ENCODE assay signal across 17 cellular contexts in the genomic region with DNA sequence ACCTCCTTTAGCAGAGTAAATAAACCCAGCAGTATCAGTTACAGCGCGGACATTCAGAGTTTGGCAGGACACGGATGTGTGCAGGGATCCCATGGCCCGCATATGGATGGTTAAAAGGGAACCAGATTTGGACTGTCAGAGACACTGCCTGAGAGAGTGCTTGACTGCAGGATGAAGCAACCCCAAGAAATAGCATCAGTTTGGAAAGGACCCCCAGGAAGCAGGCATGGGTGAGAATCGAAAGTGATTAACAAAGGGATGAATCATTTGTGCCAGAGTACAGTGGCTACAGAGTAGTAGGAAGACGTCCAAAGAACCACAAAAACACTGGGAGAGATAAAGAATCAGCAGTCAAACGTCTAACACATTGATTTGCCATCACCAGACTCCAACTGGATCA. TPM values are rescaled to one million over a fixed set of nuclear protein-coding genes. Genes with fewer than 3 reads are reported as not detected.
DNase-seq lines count a peak whose midpoint lies in the region; ATAC-seq, FAIRE-seq and TF ChIP-seq lines count a peak whose summit lies in the region.
"Had no signal": no experiment of that assay in that cellular context is flagged by ENCODE, and none has a peak within 500 bp of the region (broad histone marks: within the 10 kb centered on the region; RNA-seq: fewer than 3 reads in every experiment).

No MANE protein-coding gene starts in this region.

- no peak overlapping the region for H3K9ac ChIP-seq in H1 (replicated peaks in 1 of 4; ENCODE audit: extremely low read depth in 1 of 4, low read depth in 3 of 4, low read length in 3 of 4)
- no peak overlapping the region for H3K9ac ChIP-seq in trophoblast cell (ENCODE audit: low read length)

- H2BK20ac ChIP-seq in H1 (ENCODE audit: low read length): no peak overlapping the region

- H4K8ac ChIP-seq in H1 (ENCODE audit: extremely low read depth, insufficient read depth, low read length) (no peak overlapping the region), trophoblast cell (ENCODE audit: low read depth, low read length) (no peak overlapping the region)

- ATAC-seq in left lobe of liver (peak; percentile 39), upper lobe of left lung (ENCODE audit: low FRiP score in 2 of 2) (peak; percentile 19 to 48), GM18870 (IDR thresholded peaks at IDR 0.05; ENCODE audit: unreplicated experiment) (no peak)
- ATAC-seq: activated CD4-positive, CD25-positive, alpha-beta regulatory T cell treated with anti-CD3 and anti-CD28 coated beads, Interleukin-2, amount 50 U/mL, for 24 hours had no signal

- no peaks in the 10 kb centered on the region for H3K36me3 ChIP-seq in MG63
- no peaks in the 10 kb centered on the region for H3K36me3 ChIP-seq in H1 (ENCODE audit: control insufficient read depth in 2 of 4, insufficient read depth in 4 of 4, low read length in 3 of 4)
- H3K36me3 ChIP-seq in upper lobe of left lung: no peaks in the 10 kb centered on the region
- H3K36me3 ChIP-seq in vagina: no peaks in the 10 kb centered on the region
- H3K36me3 ChIP-seq in trophoblast cell (ENCODE audit: control insufficient read depth in 1 of 2, insufficient read depth in 2 of 2, low read length in 2 of 2): no peaks in the 10 kb centered on the region
- H3K36me3 ChIP-seq: esophagus squamous epithelium had no signal

- no peaks in the 10 kb centered on the region for H3K79me1 ChIP-seq in H1 (ENCODE audit: low read depth, low read length)
- H3K79me1 ChIP-seq in trophoblast cell (ENCODE audit: low read length): no peaks in the 10 kb centered on the region

- H3K79me2 ChIP-seq in H1 (ENCODE audit: control insufficient read depth in 1 of 2, insufficient read depth in 2 of 2, low read length in 2 of 2): no peaks in the 10 kb centered on the region
- no peaks in the 10 kb centered on the region for H3K79me2 ChIP-seq in trophoblast cell (ENCODE audit: control insufficient read depth, insufficient read depth, low read length, poor library complexity)

- no peak overlapping the region for H2BK15ac ChIP-seq in H1 (ENCODE audit: low read length)

- intact Hi-C loops in vagina (cut with DNase I): loop anchor here (5.0 kb wide), 1 partner anchor 77 kb away; no protein-coding TSS in a partner anchor

- H2BK12ac ChIP-seq in H1 (ENCODE audit: low read depth, low read length) (no peak overlapping the region), trophoblast cell (ENCODE audit: low read length) (no peak overlapping the region)

- no peaks in the 10 kb centered on the region for H4K20me1 ChIP-seq in H1 (replicated peaks in 1 of 2; ENCODE audit: control insufficient read depth in 1 of 2, insufficient read depth in 2 of 2, low read length in 2 of 2)

- peak overlapping the region; percentile 29 to 30 for H3K4me2 ChIP-seq in H1 (ENCODE audit: insufficient read depth in 1 of 2, low read depth in 2 of 2, low read length in 2 of 2)
- H3K4me2 ChIP-seq in trophoblast cell (ENCODE audit: low read length): no peak overlapping the region

- no peak overlapping the region for H3K27ac Mint-ChIP-seq in nephron progenitor cell
- H3K27ac Mint-ChIP-seq: activated T-helper 1 cell treated with anti-CD3 and anti-CD28 coated beads, Interleukin-12 subunit alpha, Interleukin-12 subunit beta, Interleukin-2, Interleukin-4 antibody, amounts not matched to agents 30 ng/mL and 10 ng/mL and 1 ng/mL, durations not matched to agents 14 hours and 24 hours and 36 hours; stimulated activated naive CD8-positive, alpha-beta T cell treated with anti-CD3 and anti-CD28 coated beads, Interleukin-15, Interleukin-2, amounts not matched to agents 100 ng/mL and 50 ng/mL, for 24 hours had no signal

- peaks cover 10% of the 10 kb centered on the region for H3K9me3 Mint-ChIP-seq in nephron progenitor cell
- H3K9me3 Mint-ChIP-seq: activated T-helper 1 cell treated with anti-CD3 and anti-CD28 coated beads, Interleukin-12 subunit alpha, Interleukin-12 subunit beta, Interleukin-2, Interleukin-4 antibody, amounts not matched to agents 30 ng/mL and 10 ng/mL and 1 ng/mL, durations not matched to agents 14 hours and 24 hours and 36 hours; stimulated activated naive CD8-positive, alpha-beta T cell treated with anti-CD3 and anti-CD28 coated beads, Interleukin-15, Interleukin-2, amounts not matched to agents 100 ng/mL and 50 ng/mL, for 24 hours had no signal

- TF ChIP-seq RAD21 in H1 (IDR thresholded peaks at IDR 0.05 in 1 of 2, conservative IDR thresholded peaks at IDR 0.05 in 1 of 2; ENCODE audit: low read depth in 2 of 2, low read length in 2 of 2): no peak

- no peak overlapping the region for H3K56ac ChIP-seq in H1 (replicated peaks; ENCODE audit: insufficient read length, low read depth, low read length)

- H2BK5ac ChIP-seq in H1 (ENCODE audit: low read depth, low read length) (no peak overlapping the region), trophoblast cell (ENCODE audit: low read depth, low read length, poor library complexity) (no peak overlapping the region)

- H3K23ac ChIP-seq in H1 (ENCODE audit: insufficient read length) (no peak overlapping the region), trophoblast cell (ENCODE audit: low read length) (no peak overlapping the region)

- peaks cover 3% of the 10 kb centered on the region for H3K27me3 Mint-ChIP-seq in nephron progenitor cell (ENCODE audit: low read depth, poor library complexity)

- POLR2A ChIA-PET in H1 (lab: Charles Lee; ENCODE audit: partially characterized antibody): no interaction called here

- H2BK120ac ChIP-seq in H1 (replicated peaks; ENCODE audit: low read depth, low read length) (no peak overlapping the region), trophoblast cell (ENCODE audit: insufficient read depth, low read length, poor library complexity) (no peak overlapping the region)

- no peak overlapping the region for H3K4me3 Mint-ChIP-seq in nephron progenitor cell
- H3K4me3 Mint-ChIP-seq: activated T-helper 1 cell treated with anti-CD3 and anti-CD28 coated beads, Interleukin-12 subunit alpha, Interleukin-12 subunit beta, Interleukin-2, Interleukin-4 antibody, amounts not matched to agents 30 ng/mL and 10 ng/mL and 1 ng/mL, durations not matched to agents 14 hours and 24 hours and 36 hours; stimulated activated naive CD8-positive, alpha-beta T cell treated with anti-CD3 and anti-CD28 coated beads, Interleukin-15, Interleukin-2, amounts not matched to agents 100 ng/mL and 50 ng/mL, for 24 hours had no signal

- no peak for FAIRE-seq in H1 (lab: Jason Lieb, UNC)

- H3K27me3 ChIP-seq in MG63: no peaks in the 10 kb centered on the region
- H3K27me3 ChIP-seq in H1 (replicated peaks in 1 of 4; ENCODE audit: control insufficient read depth in 3 of 4, extremely low read depth in 1 of 4, insufficient read depth in 3 of 4, low read length in 3 of 4): peaks cover 0 to 2% (median 0%) of the 10 kb centered on the region in 4 experiments; a peak in 3 of 7 replicates
- no peaks in the 10 kb centered on the region for H3K27me3 ChIP-seq in upper lobe of left lung
- no peaks in the 10 kb centered on the region for H3K27me3 ChIP-seq in vagina
- H3K27me3 ChIP-seq in trophoblast cell (ENCODE audit: insufficient read depth, low read length): no peaks in the 10 kb centered on the region
- H3K27me3 ChIP-seq: esophagus squamous epithelium had no signal

- H2AK5ac ChIP-seq in H1 (ENCODE audit: low read depth, low read length) (no peak overlapping the region), trophoblast cell (ENCODE audit: low read length) (no peak overlapping the region)

- CTCF ChIA-PET in H1 (lab: Charles Lee; ENCODE audit: partially characterized antibody): interaction anchor here (1.0 to 1.9 kb wide), 2 partner anchors 8 to 10 kb away, joined by 7 to 10 read pairs; no protein-coding TSS in a partner anchor

- TF ChIP-seq EP300 in H1 (IDR thresholded peaks at IDR 0.05; ENCODE audit: borderline replicate concordance in 1 of 2, low read depth in 2 of 2, low read length in 2 of 2) (no peak), upper lobe of left lung (IDR thresholded peaks at IDR 0.05) (no peak)

- H3K36me3 Mint-ChIP-seq in nephron progenitor cell (ENCODE audit: low read depth): peaks cover 1% of the 10 kb centered on the region

- no peak overlapping the region for H4K5ac ChIP-seq in H1 (ENCODE audit: insufficient read length, low read depth, low read length)

- no peak for TF ChIP-seq CTCF in H1 (IDR thresholded peaks at IDR 0.05; ENCODE audit: control extremely low read depth in 1 of 3, insufficient read depth in 1 of 3, low read depth in 1 of 3, low read length in 3 of 3)
- no peak for TF ChIP-seq CTCF in upper lobe of left lung (IDR thresholded peaks at IDR 0.05)
- TF ChIP-seq CTCF in vagina (IDR thresholded peaks at IDR 0.05): no peak
- no peak for TF ChIP-seq CTCF in nephron progenitor cell (IDR thresholded peaks at IDR 0.05)

- no peak overlapping the region for H4K91ac ChIP-seq in H1 (replicated peaks; ENCODE audit: insufficient read length, low read length)
- no peak overlapping the region for H4K91ac ChIP-seq in trophoblast cell (ENCODE audit: low read depth, low read length)

- no peaks in the 10 kb centered on the region; the same call in 1 of the 2 replicates for H3K9me3 ChIP-seq in MG63
- H3K9me3 ChIP-seq in H1 (ENCODE audit: insufficient read depth in 2 of 2, low read depth in 1 of 2, low read length in 1 of 2): no peaks in the 10 kb centered on the region
- H3K9me3 ChIP-seq in upper lobe of left lung: no peaks in the 10 kb centered on the region
- no peaks in the 10 kb centered on the region for H3K9me3 ChIP-seq in vagina
- no peaks in the 10 kb centered on the region for H3K9me3 ChIP-seq in trophoblast cell (ENCODE audit: insufficient read depth, low read depth, low read length)
- H3K9me3 ChIP-seq: esophagus squamous epithelium had no signal

- H3K4me3 ChIP-seq in MG63: no peak overlapping the region; the same call in 1 of the 2 replicates
- no peak overlapping the region for H3K4me3 ChIP-seq in H1 (ENCODE audit: extremely low read depth in 1 of 4, insufficient read depth in 2 of 4, low read depth in 3 of 4, low read length in 4 of 4)
- H3K4me3 ChIP-seq in upper lobe of left lung: peak overlapping the region in 1 of 4 donors; percentile 18
- H3K4me3 ChIP-seq in vagina: peak overlapping the region in 1 of 2 donors; percentile 0
- H3K4me3 ChIP-seq in trophoblast cell (ENCODE audit: low read depth, low read length): no peak overlapping the region

- H3K23me2 ChIP-seq in H1 (ENCODE audit: low read depth, low read length): no peaks in the 10 kb centered on the region

- H3K18ac ChIP-seq in H1 (ENCODE audit: extremely low read depth, low read length): no peak overlapping the region
- H3K18ac ChIP-seq in trophoblast cell (ENCODE audit: low read length): no peak overlapping the region

- no peak overlapping the region for H3K4ac ChIP-seq in H1 (replicated peaks; ENCODE audit: insufficient read length, low read depth, low read length)
- no peak overlapping the region for H3K4ac ChIP-seq in trophoblast cell (ENCODE audit: low read depth, low read length)

- H3K4me1 Mint-ChIP-seq in nephron progenitor cell: peaks cover 10% of the 10 kb centered on the region

- H4K12ac ChIP-seq in trophoblast cell (ENCODE audit: low read depth, low read length): no peak overlapping the region

- peak overlapping the region; percentile 75; the same call in 1 of the 2 replicates for H2AFZ ChIP-seq in H1 (ENCODE audit: low read length)
- no peak overlapping the region for H2AFZ ChIP-seq in trophoblast cell (ENCODE audit: insufficient read depth, low read length, poor library complexity)

- TF ChIP-seq POLR2A in H1 (IDR thresholded peaks at IDR 0.05; ENCODE audit: control extremely low read depth in 1 of 2, low read depth in 2 of 2, low read length in 2 of 2): no peak
- TF ChIP-seq POLR2A in upper lobe of left lung (IDR thresholded peaks at IDR 0.05): no peak
- no peak for TF ChIP-seq POLR2A in vagina (IDR thresholded peaks at IDR 0.05)

- peak; percentile 7 for DNase-seq in MG63
- no peak for DNase-seq in H1 (ENCODE audit: low read depth in 1 of 2, low spot score in 2 of 2)
- DNase-seq in left lobe of liver (ENCODE audit: low spot score): no peak
- no peak for DNase-seq in upper lobe of left lung
- no peak for DNase-seq in vagina (ENCODE audit: extremely low spot score in 2 of 2)
- no peak for DNase-seq in nephron progenitor cell
- DNase-seq in trophoblast cell: no peak
- DNase-seq: cerebellar nuclear complex, esophagus squamous epithelium, NCI-H1092, NCI-H510A, SHP77 treated with DMSO at 0.1 percent for 48 hours had no signal

- H3K27ac ChIP-seq in H1 (ENCODE audit: low read depth, low read length) (no peak overlapping the region), upper lobe of left lung (peak overlapping the region in 2 of 4 donors; percentile 7 to 32), vagina (no peak overlapping the region), trophoblast cell (ENCODE audit: low read depth, low read length) (no peak overlapping the region)

- no peak overlapping the region for H3K14ac ChIP-seq in H1 (ENCODE audit: insufficient read length)
- H3K14ac ChIP-seq in trophoblast cell (ENCODE audit: low read length): no peak overlapping the region

- H3K4me1 ChIP-seq in H1 (replicated peaks in 1 of 4; ENCODE audit: control insufficient read depth in 3 of 4, insufficient read depth in 4 of 4, low read length in 3 of 4) (peaks cover 1 to 8% (median 4%) of the 10 kb centered on the region in 4 experiments; a peak in 3 of 7 replicates), upper lobe of left lung (peaks cover 0 to 4% (median 0%) of the 10 kb centered on the region in 4 donors), vagina (no peaks in the 10 kb centered on the region), trophoblast cell (ENCODE audit: control insufficient read depth in 1 of 2, insufficient read depth in 2 of 2, low read length in 2 of 2) (no peaks in the 10 kb centered on the region)
- H3K4me1 ChIP-seq: esophagus squamous epithelium had no signal

- 72% methylated on average over 7 of the region's 7 CpGs; no CpG with 5 or more reads in 1 of the 2 experiments for WGBS in H1 (ENCODE audit: extremely low coverage in 1 of 2, insufficient coverage in 1 of 2, insufficient read length in 1 of 2, insufficient replicate concordance in 2 of 2, low coverage in 1 of 2, low lambda C conversion rate in 2 of 2, missing lambda C conversion rate in 1 of 2), 2 experiments
- WGBS in upper lobe of left lung, 2 donors: 64 to 68% methylated on average over 7 of the region's 7 CpGs
- no CpG with 5 or more reads among the region's 7 CpGs for WGBS in trophoblast cell (ENCODE audit: extremely low coverage, insufficient coverage, insufficient read length)

RNA-seq across cellular contexts. Expression of a gene that starts 5.5 kb away (rescaled TPM):
- not detected in 2 replicates for total RNA-seq in MG63 (2014; rRNA removed; shearing (Covaris generic); ENCODE audit: low replicate concordance)
- not detected in 2 replicates for total RNA-seq in H1 (2021; fragmentation: NEBNext Ultra II Directional; extraction: Animal tissue kit (Norgen Biotek cat#: 25700))
- 0.08 and 0.24 TPM in 2 replicates for polyA plus RNA-seq in H1 (2011; rRNA removed)
- polyA plus RNA-seq in H1 (2011; cell fraction: cytosol; rRNA removed): 0.09 TPM
- polyA plus RNA-seq in H1 (2011; cell fraction: nucleus; rRNA removed): 0.03 TPM
- polyA plus RNA-seq in H1 (2012, experiment 1 of 2): 0.07 to 0.93 TPM (median 0.49 TPM) in 4 replicates
- 0.05 TPM for polyA plus RNA-seq in H1 (2012, experiment 2 of 2)
- 0.02 TPM for polyA plus RNA-seq in H1 (2013, experiment 1 of 2)
- polyA plus RNA-seq in H1 (2013, experiment 2 of 2): 0.29 TPM
- 0.25 and 0.29 TPM in 2 replicates for polyA minus RNA-seq in H1 (2011; rRNA and poly(A)+ RNA removed)
- polyA minus RNA-seq in H1 (2011; cell fraction: cytosol; rRNA and poly(A)+ RNA removed): not detected
- polyA minus RNA-seq in H1 (2011; cell fraction: nucleus; rRNA and poly(A)+ RNA removed): not detected
- total RNA-seq in left lobe of liver: 96.0 TPM
- 100 to 1,000 TPM; 117 to 741 (median 203) TPM for total RNA-seq in upper lobe of left lung
- 385 TPM for total RNA-seq in vagina
- not detected in 2 replicates for polyA plus RNA-seq in trophoblast cell (2013)
- total RNA-seq: activated T-helper 1 cell treated with anti-CD3 and anti-CD28 coated beads, Interleukin-12 subunit alpha, Interleukin-12 subunit beta, Interleukin-2, Interleukin-4 antibody, amounts not matched to agents 30 ng/mL and 10 ng/mL and 1 ng/mL, durations not matched to agents 14 hours and 24 hours and 36 hours; osteocyte had no signal

Comparison
In these comparisons a context has a peak if more than half of its experiments do, and no peak if none do; other contexts are left out.
1. RNA of a gene that starts 5.5 kb away (total RNA-seq): 385 TPM in vagina (single experiment), 117 to 741 TPM in upper lobe of left lung and 96.0 TPM in left lobe of liver (single experiment); not detected in H1 and not detected in MG63; every median in the first group is over 10 times any median in the second.